ENCODE assay signal across 19 cellular contexts in genomic region chr12:120421701-120422100, GRCh38. TPM values are rescaled to one million over a fixed set of nuclear protein-coding genes. Genes with fewer than 3 reads are reported as not detected.
"Had no signal": no experiment of that assay in that cellular context is flagged by ENCODE, and none has a peak within 500 bp of the region (broad histone marks: within the 10 kb centered on the region; RNA-seq: fewer than 3 reads in every experiment).

No MANE protein-coding gene starts in this region.

- DNase-seq: activated CD4-positive, alpha-beta memory T cell treated with anti-CD3 and anti-CD28 coated beads for 36 hours; activated CD4-positive, alpha-beta T cell treated with anti-CD3 and anti-CD28 coated beads, Interleukin-2, amount 10 ng/mL, durations not matched to agents 7 days and 5 days; activated CD4-positive, CD25-positive, alpha-beta regulatory T cell; activated CD8-positive, alpha-beta memory T cell treated with anti-CD3 and anti-CD28 coated beads for 24 hours; activated effector memory CD4-positive, alpha-beta T cell treated with anti-CD3 and anti-CD28 coated beads, Interleukin-2, amount 50 U/mL, for 16 hours; activated naive CD4-positive, alpha-beta T cell treated with Interleukin-2 at 50 U/mL for 16 hours; activated T-cell treated with anti-CD3 and anti-CD28 coated beads, Interleukin-2, amount 50 U/mL, for 4 hours; amygdala; MM.1S; NCI-H1105 treated with DMSO at 0.1 percent for 48 hours; NCI-H1930; NCI-H2107; NCI-H510A treated with DMSO at 0.1 percent for 48 hours; PC-3; SHP77 treated with DMSO at 0.1 percent for 48 hours; T-helper 17 cell; T-helper 9 cell had no signal

- H3K27me3 Mint-ChIP-seq: activated CD4-positive, alpha-beta memory T cell treated with anti-CD3 and anti-CD28 coated beads for 36 hours; activated CD4-positive, alpha-beta T cell treated with anti-CD3 and anti-CD28 coated beads, Interleukin-2, amount 10 ng/mL, durations not matched to agents 7 days and 5 days; activated naive CD8-positive, alpha-beta T cell; brain had no signal

- H3K9me3 Mint-ChIP-seq: activated CD4-positive, alpha-beta memory T cell treated with anti-CD3 and anti-CD28 coated beads for 36 hours; activated CD4-positive, alpha-beta T cell treated with anti-CD3 and anti-CD28 coated beads, Interleukin-2, amount 10 ng/mL, durations not matched to agents 7 days and 5 days; activated T-cell treated with anti-CD3 and anti-CD28 coated beads, Interleukin-2, amount 50 U/mL, for 4 hours had no signal

- H3K27ac Mint-ChIP-seq: activated CD4-positive, alpha-beta memory T cell treated with anti-CD3 and anti-CD28 coated beads for 36 hours; activated CD4-positive, alpha-beta T cell treated with anti-CD3 and anti-CD28 coated beads, Interleukin-2, amount 10 ng/mL, durations not matched to agents 7 days and 5 days; activated naive CD8-positive, alpha-beta T cell; T-helper 17 cell had no signal

- H3K4me3 Mint-ChIP-seq: activated CD4-positive, alpha-beta memory T cell treated with anti-CD3 and anti-CD28 coated beads for 36 hours; activated CD4-positive, alpha-beta T cell treated with anti-CD3 and anti-CD28 coated beads, Interleukin-2, amount 10 ng/mL, durations not matched to agents 7 days and 5 days; activated naive CD8-positive, alpha-beta T cell; activated T-cell treated with anti-CD3 and anti-CD28 coated beads, Interleukin-2, amount 50 U/mL, for 4 hours; brain; T-helper 17 cell had no signal

- H3K36me3 Mint-ChIP-seq: activated CD4-positive, alpha-beta memory T cell treated with anti-CD3 and anti-CD28 coated beads for 36 hours; activated naive CD8-positive, alpha-beta T cell; brain had no signal

- H3K4me1 Mint-ChIP-seq: activated CD4-positive, alpha-beta T cell treated with anti-CD3 and anti-CD28 coated beads, Interleukin-2, amount 10 ng/mL, durations not matched to agents 7 days and 5 days had no signal

- ATAC-seq: activated T-cell treated with anti-CD3 and anti-CD28 coated beads, Interleukin-2, amount 50 U/mL, for 4 hours; PC-3; T-helper 17 cell had no signal

RNA-seq across cellular contexts. Expression of gene MSI1, which starts 52.7 kb away (rescaled TPM):
- total RNA-seq: activated CD4-positive, alpha-beta T cell treated with anti-CD3 and anti-CD28 coated beads, Interleukin-2, amount 10 ng/mL, durations not matched to agents 7 days and 5 days; PC-3; T-helper 17 cell had no signal
